Comparison of ENCODE assay signal across 1 cellular context in the genomic region with DNA sequence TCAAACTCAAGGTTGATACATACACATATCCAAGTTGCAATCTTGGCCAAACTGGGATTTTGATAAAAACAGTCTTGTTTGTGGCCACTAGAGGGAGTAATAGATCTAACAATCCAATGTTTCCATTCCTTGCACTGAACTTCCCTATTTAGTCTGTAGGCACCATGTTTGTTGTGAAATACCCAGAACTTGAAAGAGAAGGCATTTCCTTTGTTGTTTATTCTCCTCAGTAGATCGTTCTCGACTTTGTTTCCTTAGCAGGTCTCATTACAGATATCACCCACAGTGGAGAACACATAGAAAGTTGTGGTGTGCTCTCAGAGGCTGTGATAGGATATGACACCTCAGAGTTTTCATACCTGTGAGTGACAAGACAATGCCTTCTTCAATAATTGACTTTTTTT.
TF ChIP-seq lines count a peak whose summit lies in the region.

No MANE protein-coding gene starts in this region.

TF ChIP-seq in HepG2, 621 proteins besides CTCF, POLR2A, EP300 and RAD21 (continued from another document and continues in another):
- no peak for TF ChIP-seq ATF3 (CRISPR knock-in tag; IDR thresholded peaks at IDR 0.05)
- TF ChIP-seq MAFG (CRISPR knock-in tag; IDR thresholded peaks at IDR 0.05): no peak
- no peak for TF ChIP-seq ZBTB7B (CRISPR knock-in tag; IDR thresholded peaks at IDR 0.05)
- TF ChIP-seq ZNF652 (CRISPR knock-in tag; IDR thresholded peaks at IDR 0.05; ENCODE audit: borderline replicate concordance, low read depth): no peak
- TF ChIP-seq, protein P1, sequence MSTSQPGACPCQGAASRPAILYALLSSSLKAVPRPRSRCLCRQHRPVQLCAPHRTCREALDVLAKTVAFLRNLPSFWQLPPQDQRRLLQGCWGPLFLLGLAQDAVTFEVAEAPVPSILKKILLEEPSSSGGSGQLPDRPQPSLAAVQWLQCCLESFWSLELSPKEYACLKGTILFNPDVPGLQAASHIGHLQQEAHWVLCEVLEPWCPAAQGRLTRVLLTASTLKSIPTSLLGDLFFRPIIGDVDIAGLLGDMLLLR (CRISPR knock-in tag; IDR thresholded peaks at IDR 0.05): no peak
- TF ChIP-seq ZNF788 (CRISPR knock-in tag; IDR thresholded peaks at IDR 0.05; ENCODE audit: borderline replicate concordance): no peak
- TF ChIP-seq ZNF660 (CRISPR knock-in tag; IDR thresholded peaks at IDR 0.05; ENCODE audit: borderline replicate concordance, low read depth): no peak
- no peak for TF ChIP-seq FOXP1 (IDR thresholded peaks at IDR 0.05)
- peak; percentile 55 for TF ChIP-seq FOXP1 (CRISPR knock-in tag; IDR thresholded peaks at IDR 0.05)
- peak; percentile 60 for TF ChIP-seq SOX5 (CRISPR knock-in tag; IDR thresholded peaks at IDR 0.05; ENCODE audit: borderline replicate concordance)
- TF ChIP-seq HOXD1 (CRISPR knock-in tag; IDR thresholded peaks at IDR 0.05): no peak
- TF ChIP-seq EZH2 (conservative IDR thresholded peaks at IDR 0.05; ENCODE audit: low read depth, low read length): no peak
- TF ChIP-seq ATAD3A (CRISPR knock-in tag; IDR thresholded peaks at IDR 0.05): no peak
- TF ChIP-seq ATF7 (IDR thresholded peaks at IDR 0.05): no peak
- TF ChIP-seq ATF7 (CRISPR knock-in tag; IDR thresholded peaks at IDR 0.05): no peak
- TF ChIP-seq ZNF616 (CRISPR knock-in tag; IDR thresholded peaks at IDR 0.05; ENCODE audit: low read depth): no peak
- no peak for TF ChIP-seq ZMAT3 (CRISPR knock-in tag; conservative IDR thresholded peaks at IDR 0.05)
- no peak for TF ChIP-seq SKI (IDR thresholded peaks at IDR 0.05; ENCODE audit: partially characterized antibody)
- TF ChIP-seq, protein P2, sequence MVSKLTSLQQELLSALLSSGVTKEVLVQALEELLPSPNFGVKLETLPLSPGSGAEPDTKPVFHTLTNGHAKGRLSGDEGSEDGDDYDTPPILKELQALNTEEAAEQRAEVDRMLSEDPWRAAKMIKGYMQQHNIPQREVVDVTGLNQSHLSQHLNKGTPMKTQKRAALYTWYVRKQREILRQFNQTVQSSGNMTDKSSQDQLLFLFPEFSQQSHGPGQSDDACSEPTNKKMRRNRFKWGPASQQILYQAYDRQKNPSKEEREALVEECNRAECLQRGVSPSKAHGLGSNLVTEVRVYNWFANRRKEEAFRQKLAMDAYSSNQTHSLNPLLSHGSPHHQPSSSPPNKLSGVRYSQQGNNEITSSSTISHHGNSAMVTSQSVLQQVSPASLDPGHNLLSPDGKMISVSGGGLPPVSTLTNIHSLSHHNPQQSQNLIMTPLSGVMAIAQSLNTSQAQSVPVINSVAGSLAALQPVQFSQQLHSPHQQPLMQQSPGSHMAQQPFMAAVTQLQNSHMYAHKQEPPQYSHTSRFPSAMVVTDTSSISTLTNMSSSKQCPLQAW (CRISPR knock-in tag; IDR thresholded peaks at IDR 0.05): no peak
- TF ChIP-seq, protein P3, sequence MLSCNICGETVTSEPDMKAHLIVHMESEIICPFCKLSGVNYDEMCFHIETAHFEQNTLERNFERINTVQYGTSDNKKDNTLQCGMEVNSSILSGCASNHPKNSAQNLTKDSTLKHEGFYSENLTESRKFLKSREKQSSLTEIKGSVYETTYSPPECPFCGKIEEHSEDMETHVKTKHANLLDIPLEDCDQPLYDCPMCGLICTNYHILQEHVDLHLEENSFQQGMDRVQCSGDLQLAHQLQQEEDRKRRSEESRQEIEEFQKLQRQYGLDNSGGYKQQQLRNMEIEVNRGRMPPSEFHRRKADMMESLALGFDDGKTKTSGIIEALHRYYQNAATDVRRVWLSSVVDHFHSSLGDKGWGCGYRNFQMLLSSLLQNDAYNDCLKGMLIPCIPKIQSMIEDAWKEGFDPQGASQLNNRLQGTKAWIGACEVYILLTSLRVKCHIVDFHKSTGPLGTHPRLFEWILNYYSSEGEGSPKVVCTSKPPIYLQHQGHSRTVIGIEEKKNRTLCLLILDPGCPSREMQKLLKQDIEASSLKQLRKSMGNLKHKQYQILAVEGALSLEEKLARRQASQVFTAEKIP (CRISPR knock-in tag; IDR thresholded peaks at IDR 0.05; ENCODE audit: borderline replicate concordance): no peak
- no peak for TF ChIP-seq ZNF543 (CRISPR knock-in tag; IDR thresholded peaks at IDR 0.05)
- TF ChIP-seq DMAP1 (CRISPR knock-in tag; IDR thresholded peaks at IDR 0.05): no peak
- TF ChIP-seq FOXA3 (CRISPR knock-in tag; IDR thresholded peaks at IDR 0.05): peak; percentile 40
- TF ChIP-seq ZNF530 (CRISPR knock-in tag; IDR thresholded peaks at IDR 0.05; ENCODE audit: low read depth): no peak
- TF ChIP-seq KLF13 (CRISPR knock-in tag; IDR thresholded peaks at IDR 0.05): no peak
- no peak for TF ChIP-seq ZNF550 (CRISPR knock-in tag; IDR thresholded peaks at IDR 0.05; ENCODE audit: borderline replicate concordance)
- no peak for TF ChIP-seq CREB1 (IDR thresholded peaks at IDR 0.05)
- no peak for TF ChIP-seq CREB1 (CRISPR knock-in tag; IDR thresholded peaks at IDR 0.05)
- no peak for TF ChIP-seq NFE2L1 (CRISPR knock-in tag; IDR thresholded peaks at IDR 0.05; ENCODE audit: borderline replicate concordance)
- TF ChIP-seq MBNL3 (CRISPR knock-in tag; conservative IDR thresholded peaks at IDR 0.05): no peak
- TF ChIP-seq ZNF160 (CRISPR knock-in tag; IDR thresholded peaks at IDR 0.05): no peak
- no peak for TF ChIP-seq PRPF4 (IDR thresholded peaks at IDR 0.05; ENCODE audit: low read depth, low read length, poor library complexity, severe bottlenecking)
- TF ChIP-seq, protein P4, sequence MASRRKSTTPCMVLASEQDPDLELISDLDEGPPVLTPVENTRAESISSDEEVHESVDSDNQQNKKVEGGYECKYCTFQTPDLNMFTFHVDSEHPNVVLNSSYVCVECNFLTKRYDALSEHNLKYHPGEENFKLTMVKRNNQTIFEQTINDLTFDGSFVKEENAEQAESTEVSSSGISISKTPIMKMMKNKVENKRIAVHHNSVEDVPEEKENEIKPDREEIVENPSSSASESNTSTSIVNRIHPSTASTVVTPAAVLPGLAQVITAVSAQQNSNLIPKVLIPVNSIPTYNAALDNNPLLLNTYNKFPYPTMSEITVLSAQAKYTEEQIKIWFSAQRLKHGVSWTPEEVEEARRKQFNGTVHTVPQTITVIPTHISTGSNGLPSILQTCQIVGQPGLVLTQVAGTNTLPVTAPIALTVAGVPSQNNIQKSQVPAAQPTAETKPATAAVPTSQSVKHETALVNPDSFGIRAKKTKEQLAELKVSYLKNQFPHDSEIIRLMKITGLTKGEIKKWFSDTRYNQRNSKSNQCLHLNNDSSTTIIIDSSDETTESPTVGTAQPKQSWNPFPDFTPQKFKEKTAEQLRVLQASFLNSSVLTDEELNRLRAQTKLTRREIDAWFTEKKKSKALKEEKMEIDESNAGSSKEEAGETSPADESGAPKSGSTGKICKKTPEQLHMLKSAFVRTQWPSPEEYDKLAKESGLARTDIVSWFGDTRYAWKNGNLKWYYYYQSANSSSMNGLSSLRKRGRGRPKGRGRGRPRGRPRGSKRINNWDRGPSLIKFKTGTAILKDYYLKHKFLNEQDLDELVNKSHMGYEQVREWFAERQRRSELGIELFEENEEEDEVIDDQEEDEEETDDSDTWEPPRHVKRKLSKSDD (CRISPR knock-in tag; IDR thresholded peaks at IDR 0.05; ENCODE audit: low read depth): no peak
- no peak for TF ChIP-seq TEAD2 (CRISPR knock-in tag; IDR thresholded peaks at IDR 0.05)
- TF ChIP-seq, protein P5, sequence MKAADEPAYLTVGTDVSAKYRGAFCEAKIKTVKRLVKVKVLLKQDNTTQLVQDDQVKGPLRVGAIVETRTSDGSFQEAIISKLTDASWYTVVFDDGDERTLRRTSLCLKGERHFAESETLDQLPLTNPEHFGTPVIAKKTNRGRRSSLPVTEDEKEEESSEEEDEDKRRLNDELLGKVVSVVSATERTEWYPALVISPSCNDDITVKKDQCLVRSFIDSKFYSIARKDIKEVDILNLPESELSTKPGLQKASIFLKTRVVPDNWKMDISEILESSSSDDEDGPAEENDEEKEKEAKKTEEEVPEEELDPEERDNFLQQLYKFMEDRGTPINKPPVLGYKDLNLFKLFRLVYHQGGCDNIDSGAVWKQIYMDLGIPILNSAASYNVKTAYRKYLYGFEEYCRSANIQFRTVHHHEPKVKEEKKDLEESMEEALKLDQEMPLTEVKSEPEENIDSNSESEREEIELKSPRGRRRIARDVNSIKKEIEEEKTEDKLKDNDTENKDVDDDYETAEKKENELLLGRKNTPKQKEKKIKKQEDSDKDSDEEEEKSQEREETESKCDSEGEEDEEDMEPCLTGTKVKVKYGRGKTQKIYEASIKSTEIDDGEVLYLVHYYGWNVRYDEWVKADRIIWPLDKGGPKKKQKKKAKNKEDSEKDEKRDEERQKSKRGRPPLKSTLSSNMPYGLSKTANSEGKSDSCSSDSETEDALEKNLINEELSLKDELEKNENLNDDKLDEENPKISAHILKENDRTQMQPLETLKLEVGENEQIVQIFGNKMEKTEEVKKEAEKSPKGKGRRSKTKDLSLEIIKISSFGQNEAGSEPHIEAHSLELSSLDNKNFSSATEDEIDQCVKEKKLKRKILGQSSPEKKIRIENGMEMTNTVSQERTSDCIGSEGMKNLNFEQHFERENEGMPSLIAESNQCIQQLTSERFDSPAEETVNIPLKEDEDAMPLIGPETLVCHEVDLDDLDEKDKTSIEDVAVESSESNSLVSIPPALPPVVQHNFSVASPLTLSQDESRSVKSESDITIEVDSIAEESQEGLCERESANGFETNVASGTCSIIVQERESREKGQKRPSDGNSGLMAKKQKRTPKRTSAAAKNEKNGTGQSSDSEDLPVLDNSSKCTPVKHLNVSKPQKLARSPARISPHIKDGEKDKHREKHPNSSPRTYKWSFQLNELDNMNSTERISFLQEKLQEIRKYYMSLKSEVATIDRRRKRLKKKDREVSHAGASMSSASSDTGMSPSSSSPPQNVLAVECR (CRISPR knock-in tag; IDR thresholded peaks at IDR 0.05; ENCODE audit: borderline replicate concordance): no peak
- TF ChIP-seq FOSL2 (CRISPR knock-in tag; IDR thresholded peaks at IDR 0.05): no peak
- no peak for TF ChIP-seq ZNF878 (CRISPR knock-in tag; IDR thresholded peaks at IDR 0.05)
- TF ChIP-seq ZNF672 (CRISPR knock-in tag; IDR thresholded peaks at IDR 0.05): no peak
- no peak for TF ChIP-seq ZBTB20 (CRISPR knock-in tag; IDR thresholded peaks at IDR 0.05; ENCODE audit: borderline replicate concordance, low read depth)
- TF ChIP-seq CSRNP2 (CRISPR knock-in tag; conservative IDR thresholded peaks at IDR 0.05; ENCODE audit: low read depth): no peak
- TF ChIP-seq RFX3 (CRISPR knock-in tag; IDR thresholded peaks at IDR 0.05): no peak
- TF ChIP-seq CCAR2 (optimal IDR thresholded peaks at IDR 0.05; ENCODE audit: low read depth, low read length): no peak
- TF ChIP-seq, protein P6, sequence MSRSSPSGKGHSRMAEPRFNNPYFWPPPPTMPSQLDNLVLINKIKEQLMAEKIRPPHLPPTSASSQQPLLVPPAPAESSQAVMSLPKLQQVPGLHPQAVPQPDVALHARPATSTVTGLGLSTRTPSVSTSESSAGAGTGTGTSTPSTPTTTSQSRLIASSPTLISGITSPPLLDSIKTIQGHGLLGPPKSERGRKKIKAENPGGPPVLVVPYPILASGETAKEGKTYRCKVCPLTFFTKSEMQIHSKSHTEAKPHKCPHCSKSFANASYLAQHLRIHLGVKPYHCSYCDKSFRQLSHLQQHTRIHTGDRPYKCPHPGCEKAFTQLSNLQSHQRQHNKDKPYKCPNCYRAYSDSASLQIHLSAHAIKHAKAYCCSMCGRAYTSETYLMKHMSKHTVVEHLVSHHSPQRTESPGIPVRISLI (CRISPR knock-in tag; IDR thresholded peaks at IDR 0.05; ENCODE audit: borderline replicate concordance): no peak
- no peak for TF ChIP-seq WIZ (CRISPR knock-in tag; IDR thresholded peaks at IDR 0.05)
- TF ChIP-seq AFF4 (CRISPR knock-in tag; IDR thresholded peaks at IDR 0.05): no peak
- no peak for TF ChIP-seq CHD4 (IDR thresholded peaks at IDR 0.05; ENCODE audit: borderline replicate concordance, low read length)
- TF ChIP-seq ZNF326 (CRISPR knock-in tag; IDR thresholded peaks at IDR 0.05; ENCODE audit: borderline replicate concordance): no peak
- no peak for TF ChIP-seq IKZF4 (CRISPR knock-in tag; IDR thresholded peaks at IDR 0.05; ENCODE audit: borderline replicate concordance, low read depth, not compliant biosample characterization)
- no peak for TF ChIP-seq ZNF562 (CRISPR knock-in tag; IDR thresholded peaks at IDR 0.05; ENCODE audit: borderline replicate concordance)
- no peak for TF ChIP-seq HOXA3 (CRISPR knock-in tag; IDR thresholded peaks at IDR 0.05)
